15 cellular contexts compared by ENCODE assay signal in genomic region chr5:13316191-13316590, GRCh38.
DNase-seq lines count a peak whose midpoint lies in the region; ATAC-seq and TF ChIP-seq lines count a peak whose summit lies in the region.
"Had no signal": no experiment of that assay in that cellular context is flagged by ENCODE, and none has a peak within 500 bp of the region (broad histone marks: within the 10 kb centered on the region; RNA-seq: fewer than 3 reads in every experiment).

No MANE protein-coding gene starts in this region.

- no peak for ATAC-seq in GM18505 (IDR thresholded peaks at IDR 0.05; ENCODE audit: unreplicated experiment)

- DNase-seq in RPMI7951 (ENCODE audit: low read depth) (peak; percentile 74), astrocyte of the hippocampus (ENCODE audit: low read depth, low spot score) (peak; percentile 74), kidney tubule cell (ENCODE audit: low spot score) (peak; percentile 31), retina (peak; percentile 35), UCSD-AML1 (lab: John Stamatoyannopoulos, UW; ENCODE audit: unreplicated experiment) (no peak)
- no peak for DNase-seq in stimulated activated CD4-positive, alpha-beta T cell treated with anti-CD3 and anti-CD28 coated beads, Interleukin-4, amount 100 ng/mL, for 24 hours
- DNase-seq: DMS 273 treated with DMSO at 0.1 percent for 48 hours, EL, H9, Kasumi-1, NCI-H1105 treated with DMSO at 0.1 percent for 48 hours, NCI-H1694 treated with DMSO at 0.1 percent for 48 hours, NCI-H2171, NCI-H774 had no signal

- no peak for TF ChIP-seq POLR2A in GM18505 (IDR thresholded peaks at IDR 0.05; ENCODE audit: borderline replicate concordance, extremely low read depth, insufficient read depth, insufficient read length)

Comparison
In these comparisons a context has a peak if more than half of its experiments do, and no peak if none do; other contexts are left out.
1. DNase-seq: peak in RPMI7951 (single experiment), astrocyte of the hippocampus (single experiment), kidney tubule cell (single experiment) and retina (single experiment); none in UCSD-AML1 (single experiment) and stimulated activated CD4-positive, alpha-beta T cell treated with anti-CD3 and anti-CD28 coated beads, Interleukin-4, amount 100 ng/mL, for 24 hours (single experiment).